ENCODE assay signal across 20 cellular contexts in the genomic region with DNA sequence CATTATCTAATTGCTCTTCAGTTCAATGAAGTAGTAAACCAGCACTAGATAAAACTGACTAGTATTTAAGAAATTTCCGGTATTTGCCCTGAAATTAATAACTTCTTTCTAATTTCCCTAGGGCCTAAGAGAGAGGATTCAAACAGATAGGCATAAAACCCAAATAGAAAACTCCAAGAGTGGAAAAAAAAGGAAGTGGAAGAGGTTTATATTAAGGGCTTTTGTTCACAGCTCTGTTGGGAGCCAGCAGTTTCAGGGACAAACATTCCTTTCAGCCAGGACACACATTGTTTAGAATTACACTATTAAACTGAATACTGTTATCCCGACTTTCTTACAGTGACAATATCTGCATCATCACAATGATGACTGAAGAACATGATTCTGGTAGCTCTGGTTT. TPM values are rescaled to one million over a fixed set of nuclear protein-coding genes. Genes with fewer than 3 reads are reported as not detected.
DNase-seq lines count a peak whose midpoint lies in the region; ATAC-seq lines count a peak whose summit lies in the region.
"Had no signal": no experiment of that assay in that cellular context is flagged by ENCODE, and none has a peak within 500 bp of the region (broad histone marks: within the 10 kb centered on the region; RNA-seq: fewer than 3 reads in every experiment).

No MANE protein-coding gene starts in this region.

- H3K9ac ChIP-seq in GM23248 = no peak overlapping the region

- H3K4me3 Mint-ChIP-seq in stimulated activated naive CD8-positive, alpha-beta T cell treated with anti-CD3 and anti-CD28 coated beads, Interleukin-15, amount 100 ng/mL, for 72 hours = no peak overlapping the region

- H3K9me3 Mint-ChIP-seq in stimulated activated naive CD8-positive, alpha-beta T cell treated with anti-CD3 and anti-CD28 coated beads, Interleukin-15, amount 100 ng/mL, for 72 hours = no peaks in the 10 kb centered on the region
- H3K9me3 Mint-ChIP-seq: CD4-positive, CD25-positive, alpha-beta regulatory T cell had no signal

- no peaks in the 10 kb centered on the region for H4K20me1 ChIP-seq in GM23248 (ENCODE audit: insufficient read depth)

- no peaks in the 10 kb centered on the region for H3F3A ChIP-seq in GM23248 (ENCODE audit: insufficient read depth)

- peaks cover 9% of the 10 kb centered on the region for H3K4me1 Mint-ChIP-seq in stimulated activated naive CD8-positive, alpha-beta T cell treated with anti-CD3 and anti-CD28 coated beads, Interleukin-15, amount 100 ng/mL, for 72 hours

- no peaks in the 10 kb centered on the region for H3K27me3 ChIP-seq in GM23248 (replicated peaks; ENCODE audit: insufficient read depth)
- H3K27me3 ChIP-seq: Peyer's patch had no signal

- peaks cover 11% of the 10 kb centered on the region; the same call in 1 of the 2 replicates for H3K4me1 ChIP-seq in GM23248 (ENCODE audit: insufficient read depth)
- H3K4me1 ChIP-seq: Peyer's patch had no signal

- H3K4me3 ChIP-seq in GM23248 = no peak overlapping the region
- H3K4me3 ChIP-seq: GM12878, Peyer's patch had no signal

- no peaks in the 10 kb centered on the region for H3K9me2 ChIP-seq in GM23248 (ENCODE audit: insufficient read depth)

- no peaks in the 10 kb centered on the region for H3K36me3 ChIP-seq in GM23248 (ENCODE audit: low read depth)
- H3K36me3 ChIP-seq: Peyer's patch had no signal

- H3K79me2 ChIP-seq in GM23248 (ENCODE audit: insufficient read depth) = no peaks in the 10 kb centered on the region

- H3K27me3 Mint-ChIP-seq in stimulated activated naive CD8-positive, alpha-beta T cell treated with anti-CD3 and anti-CD28 coated beads, Interleukin-15, amount 100 ng/mL, for 72 hours = peaks cover 41% of the 10 kb centered on the region

- no peak overlapping the region for H2AFZ ChIP-seq in GM23248

- WGBS in GM23248 (ENCODE audit: low coverage in 1 of 2, low lambda C conversion rate in 2 of 2, missing lambda C conversion rate in 2 of 2), 2 experiments = 78 to 81% methylated on average over 2 of the region's 2 CpGs

- no peak overlapping the region for H3K4me2 ChIP-seq in GM23248 (ENCODE audit: unreplicated experiment)

- H3K27ac ChIP-seq in GM23248 = no peak overlapping the region
- H3K27ac ChIP-seq: Peyer's patch had no signal

- no peak for ATAC-seq in stimulated activated naive CD8-positive, alpha-beta T cell treated with anti-CD3 and anti-CD28 coated beads, Interleukin-15, amount 100 ng/mL, for 72 hours
- no peak for ATAC-seq in HG03139 (IDR thresholded peaks at IDR 0.05; ENCODE audit: unreplicated experiment)
- ATAC-seq: GM12878 had no signal

- no peaks in the 10 kb centered on the region for H3K9me3 ChIP-seq in GM23248 (ENCODE audit: low read depth)
- H3K9me3 ChIP-seq: Peyer's patch had no signal

- in situ Hi-C loops in GM23248 (cut with MboI) = no loop called here

- DNase-seq in GM23248 (peak; percentile 13), dermis blood vessel endothelial cell (peak; percentile 10), kidney glomerular epithelial cell (lab: John Stamatoyannopoulos, UW) (peak; percentile 37), NCI-H510A treated with DMSO at 0.1 percent for 48 hours (lab: John Stamatoyannopoulos, UW) (no peak), SHP77 treated with DMSO at 0.1 percent for 48 hours (lab: John Stamatoyannopoulos, UW) (no peak)
- no peak for DNase-seq in stimulated activated naive CD8-positive, alpha-beta T cell treated with anti-CD3 and anti-CD28 coated beads, Interleukin-15, amount 100 ng/mL, for 72 hours
- DNase-seq: CD4-positive, CD25-positive, alpha-beta regulatory T cell; KG1; NCI-H1092 treated with DMSO at 0.1 percent for 48 hours; NCI-H1436 treated with DMSO at 0.1 percent for 48 hours; NCI-H1930; NCI-H2227 treated with DMSO at 0.1 percent for 48 hours; NCI-H510A; NCI-H774; Peyer's patch had no signal

- H3K27ac Mint-ChIP-seq in stimulated activated naive CD8-positive, alpha-beta T cell treated with anti-CD3 and anti-CD28 coated beads, Interleukin-15, amount 100 ng/mL, for 72 hours = no peak overlapping the region
- H3K27ac Mint-ChIP-seq: CD4-positive, CD25-positive, alpha-beta regulatory T cell had no signal

RNA-seq across cellular contexts. Expression of a gene that starts 3.6 kb away (rescaled TPM):
- total RNA-seq in GM23248 (2014; rRNA removed; shearing (Covaris generic)) = 1.0 and 1.5 TPM in 2 replicates
- 1.7 and 1.8 TPM in 2 replicates for polyA plus RNA-seq in GM23248 (2016; fragmentation: Nextera tagmentation; extraction: Ambion mirVana)
- total RNA-seq in dermis blood vessel endothelial cell = 0.85 and 3.8 TPM in 2 replicates
- total RNA-seq: CD4-positive, CD25-positive, alpha-beta regulatory T cell; GM12878; OCI-LY7; Peyer's patch; SK-MEL-5; T-helper 1 cell treated with Interleukin-12 subunit alpha and Interleukin-12 subunit beta and Interleukin-4 antibody, amounts not matched to agents 30 ng/mL and 1 ng/mL, for 36 hours had no signal
- polyA plus RNA-seq: CD4-positive, CD25-positive, alpha-beta regulatory T cell; GM12878 had no signal

Comparison
In these comparisons a context has a peak if more than half of its experiments do, and no peak if none do; other contexts are left out.
1. DNase-seq: peak in GM23248 (single experiment), dermis blood vessel endothelial cell (single experiment) and kidney glomerular epithelial cell (single experiment); none in NCI-H510A treated with DMSO at 0.1 percent for 48 hours (single experiment), SHP77 treated with DMSO at 0.1 percent for 48 hours (single experiment) and stimulated activated naive CD8-positive, alpha-beta T cell treated with anti-CD3 and anti-CD28 coated beads, Interleukin-15, amount 100 ng/mL, for 72 hours (0 of 2).